In the genomic region with DNA sequence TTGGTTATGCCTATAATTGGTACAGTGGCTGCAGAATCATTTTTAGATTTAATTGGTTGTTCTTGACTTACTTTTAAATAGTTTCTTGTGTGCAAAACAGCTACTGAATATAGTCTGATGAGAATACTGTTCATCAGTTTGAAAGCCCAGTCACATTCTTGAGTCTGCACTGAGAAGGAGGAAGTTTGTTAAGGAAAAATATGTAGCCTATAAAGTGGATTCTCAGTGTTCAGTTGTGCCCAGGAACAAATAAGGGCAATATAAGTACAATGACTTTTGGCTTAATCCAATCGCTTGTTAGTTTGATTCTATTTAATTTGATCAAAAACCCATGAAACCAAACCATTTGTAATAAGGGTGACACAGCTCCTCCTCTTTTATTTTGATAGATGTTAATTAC, we compare ENCODE assay signal across 27 cellular contexts. TPM values are rescaled to one million over a fixed set of nuclear protein-coding genes. Genes with fewer than 3 reads are reported as not detected.
DNase-seq lines count a peak whose midpoint lies in the region; ATAC-seq, FAIRE-seq and TF ChIP-seq lines count a peak whose summit lies in the region.
"Had no signal": no experiment of that assay in that cellular context is flagged by ENCODE, and none has a peak within 500 bp of the region (broad histone marks: within the 10 kb centered on the region; RNA-seq: fewer than 3 reads in every experiment).

No MANE protein-coding gene starts in this region.

- H3K9me3 ChIP-seq in astrocyte (ENCODE audit: insufficient read depth, low read depth, low read length) (no peaks in the 10 kb centered on the region), pancreas (no peaks in the 10 kb centered on the region), hepatocyte (ENCODE audit: low read depth) (no peaks in the 10 kb centered on the region)
- H3K9me3 ChIP-seq: BE2C, BLaER1 had no signal

- H3K36me3 ChIP-seq in astrocyte (ENCODE audit: insufficient read depth, low read length) (no peaks in the 10 kb centered on the region), pancreas (no peaks in the 10 kb centered on the region), hepatocyte (replicated peaks; ENCODE audit: insufficient read depth, low read depth) (no peaks in the 10 kb centered on the region)
- H3K36me3 ChIP-seq: BE2C, BLaER1 had no signal

- no peaks in the 10 kb centered on the region for H3K9me3 Mint-ChIP-seq in astrocyte (ENCODE audit: unreplicated experiment)
- no peaks in the 10 kb centered on the region for H3K9me3 Mint-ChIP-seq in stimulated activated naive B cell treated with anti-CD40 and anti-IgM and Interleukin-4, amounts not matched to agents 10 μg/mL and 1 μg/mL and 100 μg/mL, for 72 hours
- H3K9me3 Mint-ChIP-seq: CD8-positive, alpha-beta memory T cell had no signal

- FAIRE-seq in astrocyte (lab: Jason Lieb, UNC), result peak; percentile 94
- FAIRE-seq in pancreas (lab: Jason Lieb, UNC), result peak; percentile 67
- FAIRE-seq: A204.1, GM12878, GM12892, GM18507 had no signal

- H3K27me3 ChIP-seq in astrocyte (ENCODE audit: insufficient read depth, low read length), result no peaks in the 10 kb centered on the region
- peaks cover 0 to 15% (median 4%) of the 10 kb centered on the region in 4 donors for H3K27me3 ChIP-seq in pancreas
- no peaks in the 10 kb centered on the region for H3K27me3 ChIP-seq in hepatocyte
- H3K27me3 ChIP-seq: BE2C had no signal

- H3K9me2 ChIP-seq in hepatocyte (replicated peaks; ENCODE audit: insufficient read depth), result no peaks in the 10 kb centered on the region

- intact Hi-C loops in left colon (cut with DNase I, micrococcal nuclease), result no loop called here
- intact Hi-C loops in pancreas (cut with DNase I), result no loop called here

- H3K27ac Mint-ChIP-seq in astrocyte (ENCODE audit: unreplicated experiment), result no peak overlapping the region
- no peak overlapping the region for H3K27ac Mint-ChIP-seq in stimulated activated naive B cell treated with anti-CD40 and anti-IgM and Interleukin-4, amounts not matched to agents 10 μg/mL and 1 μg/mL and 100 μg/mL, for 72 hours
- H3K27ac Mint-ChIP-seq: CD14-positive monocyte; CD4-positive, alpha-beta memory T cell; CD4-positive, CD25-positive, alpha-beta regulatory T cell; CD8-positive, alpha-beta memory T cell had no signal

- H3K4me2 ChIP-seq in astrocyte (ENCODE audit: low read length), result no peak overlapping the region
- no peak overlapping the region for H3K4me2 ChIP-seq in hepatocyte
- H3K4me2 ChIP-seq: BLaER1 had no signal

- no peak for TF ChIP-seq CTCF in astrocyte (IDR thresholded peaks at IDR 0.05; ENCODE audit: insufficient read depth, low read depth, low read length)
- TF ChIP-seq CTCF in pancreas (IDR thresholded peaks at IDR 0.05), result no peak
- no peak for TF ChIP-seq CTCF in hepatocyte (IDR thresholded peaks at IDR 0.05; ENCODE audit: poor library complexity)

- H3K36me3 Mint-ChIP-seq in astrocyte (ENCODE audit: low read depth, unreplicated experiment), result no peaks in the 10 kb centered on the region
- H3K36me3 Mint-ChIP-seq in stimulated activated naive B cell treated with anti-CD40 and anti-IgM and Interleukin-4, amounts not matched to agents 10 μg/mL and 1 μg/mL and 100 μg/mL, for 72 hours, result no peaks in the 10 kb centered on the region
- H3K36me3 Mint-ChIP-seq: CD14-positive monocyte; CD4-positive, alpha-beta memory T cell; CD4-positive, CD25-positive, alpha-beta regulatory T cell; CD8-positive, alpha-beta memory T cell had no signal

- H3K4me1 ChIP-seq in astrocyte (ENCODE audit: insufficient read depth, low read length) (no peaks in the 10 kb centered on the region), pancreas (no peaks in the 10 kb centered on the region), hepatocyte (ENCODE audit: insufficient read depth) (no peaks in the 10 kb centered on the region)
- H3K4me1 ChIP-seq: BE2C, BLaER1 had no signal

- H3K27me3 Mint-ChIP-seq in astrocyte (ENCODE audit: low read depth, unreplicated experiment), result no peaks in the 10 kb centered on the region
- H3K27me3 Mint-ChIP-seq in stimulated activated naive B cell treated with anti-CD40 and anti-IgM and Interleukin-4, amounts not matched to agents 10 μg/mL and 1 μg/mL and 100 μg/mL, for 72 hours, result peaks cover 7 to 22% of the 10 kb centered on the region in 2 donors

- H3K4me3 Mint-ChIP-seq in astrocyte (ENCODE audit: unreplicated experiment), result no peak overlapping the region
- no peak overlapping the region for H3K4me3 Mint-ChIP-seq in stimulated activated naive B cell treated with anti-CD40 and anti-IgM and Interleukin-4, amounts not matched to agents 10 μg/mL and 1 μg/mL and 100 μg/mL, for 72 hours
- H3K4me3 Mint-ChIP-seq: CD14-positive monocyte; CD4-positive, alpha-beta memory T cell; CD4-positive, CD25-positive, alpha-beta regulatory T cell; CD8-positive, alpha-beta memory T cell had no signal

- no peaks in the 10 kb centered on the region for H3K79me2 ChIP-seq in astrocyte (ENCODE audit: insufficient read depth, low read length)
- no peaks in the 10 kb centered on the region for H3K79me2 ChIP-seq in hepatocyte

- 74 to 92% methylated on average over 1 of the region's 1 CpG for WGBS in pancreas, 2 donors
- WGBS in hepatocyte (ENCODE audit: low lambda C conversion rate, missing lambda C conversion rate), result 73% methylated on average over 1 of the region's 1 CpG

- H3K4me3 ChIP-seq in astrocyte (ENCODE audit: insufficient read depth, low read depth, low read length), result no peak overlapping the region
- no peak overlapping the region for H3K4me3 ChIP-seq in pancreas
- H3K4me3 ChIP-seq in hepatocyte, result no peak overlapping the region
- H3K4me3 ChIP-seq: BLaER1, GM12878 had no signal

- DNase-seq in astrocyte (ENCODE audit: low read depth) (no peak), left colon (no peak), pancreas (no peak), hepatocyte (ENCODE audit: low spot score) (no peak)
- no peak for DNase-seq in stimulated activated naive B cell treated with anti-CD40 and anti-IgM and Interleukin-4, amounts not matched to agents 10 μg/mL and 1 μg/mL and 100 μg/mL, for 72 hours
- DNase-seq in stimulated activated CD4-positive, alpha-beta T cell treated with anti-CD3 and anti-CD28 coated beads, Interleukin-12 subunit alpha, Interleukin-12 subunit beta, amount 100 ng/mL, for 4 hours, result no peak
- DNase-seq: 8988T; ACHN; BE2C; C1 segment of cervical spinal cord; CD4-positive, alpha-beta memory T cell; CD4-positive, CD25-positive, alpha-beta regulatory T cell; CD8-positive, alpha-beta memory T cell; COR-L47; DMS 273 treated with DMSO at 0.1 percent for 48 hours; DMS153; DMS53; DMS79; DND-41; EL; GDM1 had no signal

- H4K20me1 ChIP-seq in astrocyte (ENCODE audit: insufficient read depth, low read length) (no peaks in the 10 kb centered on the region), hepatocyte (ENCODE audit: insufficient read depth, poor library complexity, severe bottlenecking) (no peaks in the 10 kb centered on the region)

- H2AFZ ChIP-seq in astrocyte (ENCODE audit: low read depth, low read length), result no peak overlapping the region
- no peak overlapping the region for H2AFZ ChIP-seq in hepatocyte

- peaks cover 7% of the 10 kb centered on the region for H3K4me1 Mint-ChIP-seq in astrocyte (ENCODE audit: low read depth, unreplicated experiment)
- H3K4me1 Mint-ChIP-seq in stimulated activated naive B cell treated with anti-CD40 and anti-IgM and Interleukin-4, amounts not matched to agents 10 μg/mL and 1 μg/mL and 100 μg/mL, for 72 hours, result no peaks in the 10 kb centered on the region
- H3K4me1 Mint-ChIP-seq: CD14-positive monocyte; CD4-positive, CD25-positive, alpha-beta regulatory T cell; CD8-positive, alpha-beta memory T cell had no signal

- H3K9ac ChIP-seq in astrocyte (ENCODE audit: low read length), result no peak overlapping the region
- H3K9ac ChIP-seq: BLaER1 had no signal

- peak; percentile 72 for ATAC-seq in left colon
- ATAC-seq in pancreas, result no peak
- no peak for ATAC-seq in stimulated activated naive B cell treated with anti-CD40 and anti-IgM and Interleukin-4, amounts not matched to agents 10 μg/mL and 1 μg/mL and 100 μg/mL, for 72 hours (replicated peaks)
- ATAC-seq: GM12878 had no signal

- H3K27ac ChIP-seq in astrocyte (ENCODE audit: low read depth, low read length) (no peak overlapping the region), pancreas (no peak overlapping the region), hepatocyte (no peak overlapping the region)
- H3K27ac ChIP-seq: BLaER1 had no signal

RNA-seq across cellular contexts. Expression of a gene that starts 32.8 kb away (rescaled TPM):
- 9.5 and 10.5 TPM in 2 replicates for total RNA-seq in astrocyte
- 10 to 100 TPM; 11.8 to 13.3 TPM for total RNA-seq in left colon
- total RNA-seq in pancreas, result 10 to 100 TPM in 5 of 6 donors, 1 to 10 TPM in 1; 8.8 to 16.8 (median 11.1) TPM
- polyA plus RNA-seq in pancreas, result 10 to 100 TPM; 17.8 to 24.4 TPM
- total RNA-seq in hepatocyte, result 12.5 and 15.8 TPM in 2 replicates
- polyA plus RNA-seq in hepatocyte, result 12.4 and 12.5 TPM in 2 replicates
